In the genomic region with DNA sequence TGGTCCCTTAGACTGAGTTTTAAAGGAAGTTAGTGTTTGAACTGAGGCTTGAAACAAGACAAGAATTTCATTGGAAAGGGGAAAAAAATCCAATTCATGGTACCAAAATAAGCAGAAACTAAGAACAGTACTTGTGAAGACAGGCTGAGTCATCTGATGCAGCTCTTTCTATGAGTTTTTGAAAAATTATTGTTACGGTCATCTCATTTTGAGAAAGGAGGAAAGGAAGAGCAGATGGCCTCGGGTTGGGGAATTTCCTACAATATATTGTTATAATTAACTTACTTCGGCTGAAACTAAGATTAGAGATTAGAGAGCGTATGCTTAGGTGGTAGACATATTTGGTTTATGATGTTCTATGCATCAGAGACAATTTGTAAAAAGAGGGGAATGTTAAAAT, we compare ENCODE assay signal across 1 cellular context.
TF ChIP-seq lines count a peak whose summit lies in the region.

No MANE protein-coding gene starts in this region.

TF ChIP-seq in GM12878, 131 proteins besides CTCF, POLR2A, EP300 and RAD21 (continued from another document):
- TF ChIP-seq, protein P1, sequence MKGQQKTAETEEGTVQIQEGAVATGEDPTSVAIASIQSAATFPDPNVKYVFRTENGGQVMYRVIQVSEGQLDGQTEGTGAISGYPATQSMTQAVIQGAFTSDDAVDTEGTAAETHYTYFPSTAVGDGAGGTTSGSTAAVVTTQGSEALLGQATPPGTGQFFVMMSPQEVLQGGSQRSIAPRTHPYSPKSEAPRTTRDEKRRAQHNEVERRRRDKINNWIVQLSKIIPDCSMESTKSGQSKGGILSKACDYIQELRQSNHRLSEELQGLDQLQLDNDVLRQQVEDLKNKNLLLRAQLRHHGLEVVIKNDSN (IDR thresholded peaks at IDR 0.05; ENCODE audit: borderline replicate concordance, extremely low read length, insufficient read depth, low read depth, low read length): no peak
- TF ChIP-seq SRF (IDR thresholded peaks at IDR 0.05; ENCODE audit: low read depth in 2 of 2, low read length in 2 of 2) (no peak), CBX5 (IDR thresholded peaks at IDR 0.05; ENCODE audit: low read depth) (no peak), SMARCA5 (IDR thresholded peaks at IDR 0.05) (no peak), SIX5 (IDR thresholded peaks at IDR 0.05; ENCODE audit: low read depth, low read length, severe bottlenecking) (no peak), ZNF24 (IDR thresholded peaks at IDR 0.05) (no peak), RELA (IDR thresholded peaks at IDR 0.05; ENCODE audit: borderline replicate concordance, partially characterized antibody) (no peak), RBBP5 (conservative IDR thresholded peaks at IDR 0.05) (no peak), NFYA (IDR thresholded peaks at IDR 0.05; ENCODE audit: borderline replicate concordance, low read depth, low read length) (no peak), TARDBP (IDR thresholded peaks at IDR 0.05; ENCODE audit: borderline replicate concordance) (no peak), MYB (IDR thresholded peaks at IDR 0.05; ENCODE audit: borderline replicate concordance, low read depth, low read length) (no peak), ZSCAN29 (IDR thresholded peaks at IDR 0.05) (no peak), HDAC6 (IDR thresholded peaks at IDR 0.05; ENCODE audit: unreplicated experiment) (no peak), SREBF1 (IDR thresholded peaks at IDR 0.05; ENCODE audit: low read length) (no peak), NBN (IDR thresholded peaks at IDR 0.05) (no peak), EED (IDR thresholded peaks at IDR 0.05; ENCODE audit: low read depth) (0 out of 2 replicates have a peak, but pooled peaks have one; percentile 37), MTA2 (IDR thresholded peaks at IDR 0.05; ENCODE audit: low read depth) (peak; percentile 87), ZNF207 (IDR thresholded peaks at IDR 0.05; ENCODE audit: borderline replicate concordance) (no peak), NR2C2 (IDR thresholded peaks at IDR 0.05; ENCODE audit: borderline replicate concordance, control insufficient read depth, insufficient read length, low read depth) (no peak), NFXL1 (IDR thresholded peaks at IDR 0.05; ENCODE audit: borderline replicate concordance) (no peak), MYC (IDR thresholded peaks at IDR 0.05; ENCODE audit: insufficient read depth, insufficient read length, insufficient replicate concordance, low read length, severe bottlenecking) (no peak), CBX3 (IDR thresholded peaks at IDR 0.05; ENCODE audit: borderline replicate concordance, low read depth) (no peak), CREM (IDR thresholded peaks at IDR 0.05; ENCODE audit: low read depth) (0 out of 2 replicates have a peak, but pooled peaks have one; percentile 34), GABPA (IDR thresholded peaks at IDR 0.05; ENCODE audit: low read depth) (no peak), IRF4 (IDR thresholded peaks at IDR 0.05; ENCODE audit: low read depth, low read length) (no peak)
- TF ChIP-seq, protein P2, sequence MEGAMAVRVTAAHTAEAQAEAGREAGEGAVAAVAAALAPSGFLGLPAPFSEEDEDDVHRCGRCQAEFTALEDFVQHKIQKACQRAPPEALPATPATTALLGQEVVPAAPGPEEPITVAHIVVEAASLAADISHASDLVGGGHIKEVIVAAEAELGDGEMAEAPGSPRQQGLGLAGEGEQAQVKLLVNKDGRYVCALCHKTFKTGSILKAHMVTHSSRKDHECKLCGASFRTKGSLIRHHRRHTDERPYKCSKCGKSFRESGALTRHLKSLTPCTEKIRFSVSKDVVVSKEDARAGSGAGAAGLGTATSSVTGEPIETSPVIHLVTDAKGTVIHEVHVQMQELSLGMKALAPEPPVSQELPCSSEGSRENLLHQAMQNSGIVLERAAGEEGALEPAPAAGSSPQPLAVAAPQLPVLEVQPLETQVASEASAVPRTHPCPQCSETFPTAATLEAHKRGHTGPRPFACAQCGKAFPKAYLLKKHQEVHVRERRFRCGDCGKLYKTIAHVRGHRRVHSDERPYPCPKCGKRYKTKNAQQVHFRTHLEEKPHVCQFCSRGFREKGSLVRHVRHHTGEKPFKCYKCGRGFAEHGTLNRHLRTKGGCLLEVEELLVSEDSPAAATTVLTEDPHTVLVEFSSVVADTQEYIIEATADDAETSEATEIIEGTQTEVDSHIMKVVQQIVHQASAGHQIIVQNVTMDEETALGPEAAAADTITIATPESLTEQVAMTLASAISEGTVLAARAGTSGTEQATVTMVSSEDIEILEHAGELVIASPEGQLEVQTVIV (IDR thresholded peaks at IDR 0.05; ENCODE audit: borderline replicate concordance, partially characterized antibody): no peak
- TF ChIP-seq, protein P3, sequence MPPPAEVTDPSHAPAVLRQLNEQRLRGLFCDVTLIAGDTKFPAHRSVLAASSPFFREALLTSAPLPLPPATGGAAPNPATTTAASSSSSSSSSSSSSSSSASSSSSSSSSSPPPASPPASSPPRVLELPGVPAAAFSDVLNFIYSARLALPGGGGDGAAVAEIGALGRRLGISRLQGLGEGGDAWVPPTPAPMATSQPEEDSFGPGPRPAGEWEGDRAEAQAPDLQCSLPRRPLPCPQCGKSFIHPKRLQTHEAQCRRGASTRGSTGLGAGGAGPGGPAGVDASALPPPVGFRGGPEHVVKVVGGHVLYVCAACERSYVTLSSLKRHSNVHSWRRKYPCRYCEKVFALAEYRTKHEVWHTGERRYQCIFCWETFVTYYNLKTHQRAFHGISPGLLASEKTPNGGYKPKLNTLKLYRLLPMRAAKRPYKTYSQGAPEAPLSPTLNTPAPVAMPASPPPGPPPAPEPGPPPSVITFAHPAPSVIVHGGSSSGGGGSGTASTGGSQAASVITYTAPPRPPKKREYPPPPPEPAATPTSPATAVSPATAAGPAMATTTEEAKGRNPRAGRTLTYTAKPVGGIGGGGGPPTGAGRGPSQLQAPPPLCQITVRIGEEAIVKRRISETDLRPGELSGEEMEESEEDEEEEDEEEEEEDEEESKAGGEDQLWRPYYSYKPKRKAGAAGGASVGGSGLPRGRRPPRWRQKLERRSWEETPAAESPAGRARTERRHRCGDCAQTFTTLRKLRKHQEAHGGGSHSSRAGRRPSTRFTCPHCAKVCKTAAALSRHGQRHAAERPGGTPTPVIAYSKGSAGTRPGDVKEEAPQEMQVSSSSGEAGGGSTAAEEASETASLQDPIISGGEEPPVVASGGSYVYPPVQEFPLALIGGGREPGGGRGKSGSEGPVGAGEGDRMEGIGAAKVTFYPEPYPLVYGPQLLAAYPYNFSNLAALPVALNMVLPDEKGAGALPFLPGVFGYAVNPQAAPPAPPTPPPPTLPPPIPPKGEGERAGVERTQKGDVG (CRISPR knock-in tag; IDR thresholded peaks at IDR 0.05): no peak
